In the genomic region with DNA sequence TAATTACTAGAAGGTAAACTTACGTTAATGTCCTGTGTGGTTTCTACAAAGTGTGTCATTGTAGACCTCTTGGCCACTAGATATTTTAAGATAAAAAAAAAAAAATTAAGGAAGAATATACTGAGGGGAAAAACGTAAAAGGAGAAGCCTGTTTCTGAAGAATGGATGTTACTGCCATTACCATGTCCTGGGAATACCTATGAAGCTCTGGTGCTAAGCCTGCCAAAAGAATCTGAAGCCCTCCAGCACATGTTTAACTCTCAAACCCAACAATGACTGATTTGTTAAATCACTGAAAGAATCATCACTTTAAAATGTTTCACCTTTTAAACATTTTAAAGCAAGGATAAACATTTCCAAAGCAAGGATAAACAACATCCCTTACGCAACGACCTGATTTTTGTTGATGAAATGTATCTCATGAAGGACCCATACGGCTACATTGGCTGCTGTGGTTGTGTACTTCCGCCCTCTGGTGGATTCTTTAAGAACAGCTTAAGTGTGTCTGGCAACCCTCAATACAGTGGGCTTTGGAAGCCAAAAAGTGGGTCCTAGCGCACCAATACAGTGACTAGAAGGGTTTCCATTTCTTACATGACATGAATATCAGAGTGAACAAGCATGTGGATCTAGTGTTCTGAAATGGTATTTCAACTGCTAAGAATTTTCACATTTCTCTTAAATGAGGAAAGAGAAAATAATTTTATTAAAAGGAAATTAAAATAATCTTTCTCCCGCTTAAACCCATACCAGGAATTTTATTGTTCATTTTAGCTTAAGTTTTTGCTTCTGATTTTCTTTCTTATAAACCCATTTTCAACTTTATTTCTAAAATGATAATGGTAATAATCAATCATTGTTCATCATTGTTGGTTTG, we compare ENCODE assay signal across 1 cellular context.
TF ChIP-seq lines count a peak whose summit lies in the region.

No MANE protein-coding gene starts in this region.

TF ChIP-seq in HepG2, 621 proteins besides CTCF, POLR2A, EP300 and RAD21 (continued from another document):
- TF ChIP-seq, protein P1, sequence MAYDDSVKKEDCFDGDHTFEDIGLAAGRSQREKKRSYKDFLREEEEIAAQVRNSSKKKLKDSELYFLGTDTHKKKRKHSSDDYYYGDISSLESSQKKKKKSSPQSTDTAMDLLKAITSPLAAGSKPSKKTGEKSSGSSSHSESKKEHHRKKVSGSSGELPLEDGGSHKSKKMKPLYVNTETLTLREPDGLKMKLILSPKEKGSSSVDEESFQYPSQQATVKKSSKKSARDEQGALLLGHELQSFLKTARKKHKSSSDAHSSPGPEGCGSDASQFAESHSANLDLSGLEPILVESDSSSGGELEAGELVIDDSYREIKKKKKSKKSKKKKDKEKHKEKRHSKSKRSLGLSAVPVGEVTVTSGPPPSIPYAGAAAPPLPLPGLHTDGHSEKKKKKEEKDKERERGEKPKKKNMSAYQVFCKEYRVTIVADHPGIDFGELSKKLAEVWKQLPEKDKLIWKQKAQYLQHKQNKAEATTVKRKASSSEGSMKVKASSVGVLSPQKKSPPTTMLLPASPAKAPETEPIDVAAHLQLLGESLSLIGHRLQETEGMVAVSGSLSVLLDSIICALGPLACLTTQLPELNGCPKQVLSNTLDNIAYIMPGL (CRISPR knock-in tag; IDR thresholded peaks at IDR 0.05; ENCODE audit: borderline replicate concordance in 1 of 2, low read depth in 1 of 2), result peak in 1 of 2 experiments; percentile 57; a peak in 1 of 4 replicates
- 0 out of 2 replicates have a peak, but pooled peaks have one; percentile 27 for TF ChIP-seq ZFP37 (CRISPR knock-in tag; IDR thresholded peaks at IDR 0.05; ENCODE audit: borderline replicate concordance)
- peak; percentile 70 for TF ChIP-seq CEBPG (CRISPR knock-in tag; IDR thresholded peaks at IDR 0.05)
- no peak for TF ChIP-seq ZNF12 (CRISPR knock-in tag; IDR thresholded peaks at IDR 0.05)
- peak; percentile 84 for TF ChIP-seq SMC3 (IDR thresholded peaks at IDR 0.05; ENCODE audit: low read length)
- TF ChIP-seq ZNF557 (CRISPR knock-in tag; IDR thresholded peaks at IDR 0.05), result no peak
- peak; percentile 32; the same call in 1 of the 2 replicates for TF ChIP-seq BRCA1 (CRISPR knock-in tag; IDR thresholded peaks at IDR 0.05)
- TF ChIP-seq, protein P2, sequence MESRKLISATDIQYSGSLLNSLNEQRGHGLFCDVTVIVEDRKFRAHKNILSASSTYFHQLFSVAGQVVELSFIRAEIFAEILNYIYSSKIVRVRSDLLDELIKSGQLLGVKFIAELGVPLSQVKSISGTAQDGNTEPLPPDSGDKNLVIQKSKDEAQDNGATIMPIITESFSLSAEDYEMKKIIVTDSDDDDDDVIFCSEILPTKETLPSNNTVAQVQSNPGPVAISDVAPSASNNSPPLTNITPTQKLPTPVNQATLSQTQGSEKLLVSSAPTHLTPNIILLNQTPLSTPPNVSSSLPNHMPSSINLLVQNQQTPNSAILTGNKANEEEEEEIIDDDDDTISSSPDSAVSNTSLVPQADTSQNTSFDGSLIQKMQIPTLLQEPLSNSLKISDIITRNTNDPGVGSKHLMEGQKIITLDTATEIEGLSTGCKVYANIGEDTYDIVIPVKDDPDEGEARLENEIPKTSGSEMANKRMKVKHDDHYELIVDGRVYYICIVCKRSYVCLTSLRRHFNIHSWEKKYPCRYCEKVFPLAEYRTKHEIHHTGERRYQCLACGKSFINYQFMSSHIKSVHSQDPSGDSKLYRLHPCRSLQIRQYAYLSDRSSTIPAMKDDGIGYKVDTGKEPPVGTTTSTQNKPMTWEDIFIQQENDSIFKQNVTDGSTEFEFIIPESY (CRISPR knock-in tag; IDR thresholded peaks at IDR 0.05), result peak; percentile 47; the same call in 1 of the 2 replicates
- peak; percentile 53 for TF ChIP-seq FOXP4 (CRISPR knock-in tag; IDR thresholded peaks at IDR 0.05)
